In genomic region chr17:82229686-82230626, GRCh38 we compare ENCODE assay signal across 1 cellular context.
TF ChIP-seq lines count a peak whose summit lies in the region.

No MANE protein-coding gene starts in this region.

TF ChIP-seq in liver, 16 proteins besides CTCF, POLR2A, EP300 and RAD21 (continued from another document):
- TF ChIP-seq HNF4A (conservative IDR thresholded peaks at IDR 0.05): no peak
- TF ChIP-seq HNF4G (IDR thresholded peaks at IDR 0.05): no peak
- TF ChIP-seq FOXA2 (IDR thresholded peaks at IDR 0.05): no peak
- no peak for TF ChIP-seq SP1 (IDR thresholded peaks at IDR 0.05)
- TF ChIP-seq YY1 (IDR thresholded peaks at IDR 0.05): no peak
- TF ChIP-seq FOXA1 (IDR thresholded peaks at IDR 0.05): no peak
- TF ChIP-seq TAF1 (conservative IDR thresholded peaks at IDR 0.05): no peak
- TF ChIP-seq ATF3 (IDR thresholded peaks at IDR 0.05): no peak
- TF ChIP-seq MAX (IDR thresholded peaks at IDR 0.05): no peak
TF ChIP-seq in liver: peak in this region for 0.
